1 cellular context compared by ENCODE assay signal in the genomic region with DNA sequence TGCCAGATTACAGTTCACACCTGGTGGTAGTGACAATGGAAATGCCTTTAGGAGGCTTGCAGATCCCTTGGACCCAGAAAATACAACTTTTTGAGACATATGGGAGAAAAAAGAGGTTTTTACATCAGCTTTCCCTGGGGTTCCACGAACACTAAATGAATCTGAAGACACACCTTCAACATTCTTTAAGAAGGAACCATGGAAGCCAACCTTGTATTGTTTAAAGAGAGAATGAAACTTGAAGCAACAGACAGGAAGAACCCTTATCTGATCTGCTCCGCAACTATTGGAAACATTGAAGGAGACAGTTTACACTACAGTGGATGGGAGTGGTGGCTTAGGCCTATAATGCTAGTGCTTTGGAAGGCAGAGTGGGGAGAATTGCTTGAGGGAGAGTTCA.
TF ChIP-seq lines count a peak whose summit lies in the region.

No MANE protein-coding gene starts in this region.

TF ChIP-seq in K562, 482 proteins besides CTCF, POLR2A, EP300 and RAD21 (continued from another document and continues in another):
- TF ChIP-seq, protein P1, sequence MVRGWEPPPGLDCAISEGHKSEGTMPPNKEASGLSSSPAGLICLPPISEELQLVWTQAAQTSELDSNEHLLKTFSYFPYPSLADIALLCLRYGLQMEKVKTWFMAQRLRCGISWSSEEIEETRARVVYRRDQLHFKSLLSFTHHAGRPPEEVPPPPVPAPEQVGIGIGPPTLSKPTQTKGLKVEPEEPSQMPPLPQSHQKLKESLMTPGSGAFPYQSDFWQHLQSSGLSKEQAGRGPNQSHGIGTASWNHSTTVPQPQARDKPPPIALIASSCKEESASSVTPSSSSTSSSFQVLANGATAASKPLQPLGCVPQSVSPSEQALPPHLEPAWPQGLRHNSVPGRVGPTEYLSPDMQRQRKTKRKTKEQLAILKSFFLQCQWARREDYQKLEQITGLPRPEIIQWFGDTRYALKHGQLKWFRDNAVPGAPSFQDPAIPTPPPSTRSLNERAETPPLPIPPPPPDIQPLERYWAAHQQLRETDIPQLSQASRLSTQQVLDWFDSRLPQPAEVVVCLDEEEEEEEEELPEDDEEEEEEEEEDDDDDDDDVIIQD (CRISPR knock-in tag; IDR thresholded peaks at IDR 0.05) = no peak
- TF ChIP-seq, protein P2, sequence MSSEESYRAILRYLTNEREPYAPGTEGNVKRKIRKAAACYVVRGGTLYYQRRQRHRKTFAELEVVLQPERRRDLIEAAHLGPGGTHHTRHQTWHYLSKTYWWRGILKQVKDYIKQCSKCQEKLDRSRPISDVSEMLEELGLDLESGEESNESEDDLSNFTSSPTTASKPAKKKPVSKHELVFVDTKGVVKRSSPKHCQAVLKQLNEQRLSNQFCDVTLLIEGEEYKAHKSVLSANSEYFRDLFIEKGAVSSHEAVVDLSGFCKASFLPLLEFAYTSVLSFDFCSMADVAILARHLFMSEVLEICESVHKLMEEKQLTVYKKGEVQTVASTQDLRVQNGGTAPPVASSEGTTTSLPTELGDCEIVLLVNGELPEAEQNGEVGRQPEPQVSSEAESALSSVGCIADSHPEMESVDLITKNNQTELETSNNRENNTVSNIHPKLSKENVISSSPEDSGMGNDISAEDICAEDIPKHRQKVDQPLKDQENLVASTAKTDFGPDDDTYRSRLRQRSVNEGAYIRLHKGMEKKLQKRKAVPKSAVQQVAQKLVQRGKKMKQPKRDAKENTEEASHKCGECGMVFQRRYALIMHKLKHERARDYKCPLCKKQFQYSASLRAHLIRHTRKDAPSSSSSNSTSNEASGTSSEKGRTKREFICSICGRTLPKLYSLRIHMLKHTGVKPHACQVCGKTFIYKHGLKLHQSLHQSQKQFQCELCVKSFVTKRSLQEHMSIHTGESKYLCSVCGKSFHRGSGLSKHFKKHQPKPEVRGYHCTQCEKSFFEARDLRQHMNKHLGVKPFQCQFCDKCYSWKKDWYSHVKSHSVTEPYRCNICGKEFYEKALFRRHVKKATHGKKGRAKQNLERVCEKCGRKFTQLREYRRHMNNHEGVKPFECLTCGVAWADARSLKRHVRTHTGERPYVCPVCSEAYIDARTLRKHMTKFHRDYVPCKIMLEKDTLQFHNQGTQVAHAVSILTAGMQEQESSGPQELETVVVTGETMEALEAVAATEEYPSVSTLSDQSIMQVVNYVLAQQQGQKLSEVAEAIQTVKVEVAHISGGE (CRISPR knock-in tag; IDR thresholded peaks at IDR 0.05) = peak in 1 of 3 experiments; percentile 77; a peak in 2 of 6 replicates
- no peak for TF ChIP-seq POLR2AphosphoS5 (IDR thresholded peaks at IDR 0.05; ENCODE audit: control insufficient read depth, insufficient read depth, low read depth, low read length)
- no peak for TF ChIP-seq SIN3A (IDR thresholded peaks at IDR 0.05; ENCODE audit: borderline replicate concordance in 2 of 2, control insufficient read depth in 1 of 2, low read depth in 2 of 2, low read length in 2 of 2)
- no peak for TF ChIP-seq NR2F6 (CRISPR knock-in tag; IDR thresholded peaks at IDR 0.05)
- TF ChIP-seq CC2D1A (IDR thresholded peaks at IDR 0.05) = no peak
- 0 out of 2 replicates have a peak, but pooled peaks have one; percentile 53 for TF ChIP-seq SMAD3 (CRISPR knock-in tag; conservative IDR thresholded peaks at IDR 0.05)
- TF ChIP-seq, protein P3, sequence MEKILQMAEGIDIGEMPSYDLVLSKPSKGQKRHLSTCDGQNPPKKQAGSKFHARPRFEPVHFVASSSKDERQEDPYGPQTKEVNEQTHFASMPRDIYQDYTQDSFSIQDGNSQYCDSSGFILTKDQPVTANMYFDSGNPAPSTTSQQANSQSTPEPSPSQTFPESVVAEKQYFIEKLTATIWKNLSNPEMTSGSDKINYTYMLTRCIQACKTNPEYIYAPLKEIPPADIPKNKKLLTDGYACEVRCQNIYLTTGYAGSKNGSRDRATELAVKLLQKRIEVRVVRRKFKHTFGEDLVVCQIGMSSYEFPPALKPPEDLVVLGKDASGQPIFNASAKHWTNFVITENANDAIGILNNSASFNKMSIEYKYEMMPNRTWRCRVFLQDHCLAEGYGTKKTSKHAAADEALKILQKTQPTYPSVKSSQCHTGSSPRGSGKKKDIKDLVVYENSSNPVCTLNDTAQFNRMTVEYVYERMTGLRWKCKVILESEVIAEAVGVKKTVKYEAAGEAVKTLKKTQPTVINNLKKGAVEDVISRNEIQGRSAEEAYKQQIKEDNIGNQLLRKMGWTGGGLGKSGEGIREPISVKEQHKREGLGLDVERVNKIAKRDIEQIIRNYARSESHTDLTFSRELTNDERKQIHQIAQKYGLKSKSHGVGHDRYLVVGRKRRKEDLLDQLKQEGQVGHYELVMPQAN (IDR thresholded peaks at IDR 0.05; ENCODE audit: borderline replicate concordance) = no peak
- no peak for TF ChIP-seq POLR2B (IDR thresholded peaks at IDR 0.05; ENCODE audit: low read depth, partially characterized antibody)
- TF ChIP-seq, protein P4, sequence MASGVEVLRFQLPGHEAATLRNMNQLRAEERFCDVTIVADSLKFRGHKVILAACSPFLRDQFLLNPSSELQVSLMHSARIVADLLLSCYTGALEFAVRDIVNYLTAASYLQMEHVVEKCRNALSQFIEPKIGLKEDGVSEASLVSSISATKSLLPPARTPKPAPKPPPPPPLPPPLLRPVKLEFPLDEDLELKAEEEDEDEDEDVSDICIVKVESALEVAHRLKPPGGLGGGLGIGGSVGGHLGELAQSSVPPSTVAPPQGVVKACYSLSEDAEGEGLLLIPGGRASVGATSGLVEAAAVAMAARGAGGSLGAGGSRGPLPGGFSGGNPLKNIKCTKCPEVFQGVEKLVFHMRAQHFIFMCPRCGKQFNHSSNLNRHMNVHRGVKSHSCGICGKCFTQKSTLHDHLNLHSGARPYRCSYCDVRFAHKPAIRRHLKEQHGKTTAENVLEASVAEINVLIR (CRISPR knock-in tag; IDR thresholded peaks at IDR 0.05) = 0 out of 2 replicates have a peak, but pooled peaks have one; percentile 2
- TF ChIP-seq, protein P5, sequence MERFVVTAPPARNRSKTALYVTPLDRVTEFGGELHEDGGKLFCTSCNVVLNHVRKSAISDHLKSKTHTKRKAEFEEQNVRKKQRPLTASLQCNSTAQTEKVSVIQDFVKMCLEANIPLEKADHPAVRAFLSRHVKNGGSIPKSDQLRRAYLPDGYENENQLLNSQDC (CRISPR knock-in tag; IDR thresholded peaks at IDR 0.05) = no peak
- TF ChIP-seq, protein P6, sequence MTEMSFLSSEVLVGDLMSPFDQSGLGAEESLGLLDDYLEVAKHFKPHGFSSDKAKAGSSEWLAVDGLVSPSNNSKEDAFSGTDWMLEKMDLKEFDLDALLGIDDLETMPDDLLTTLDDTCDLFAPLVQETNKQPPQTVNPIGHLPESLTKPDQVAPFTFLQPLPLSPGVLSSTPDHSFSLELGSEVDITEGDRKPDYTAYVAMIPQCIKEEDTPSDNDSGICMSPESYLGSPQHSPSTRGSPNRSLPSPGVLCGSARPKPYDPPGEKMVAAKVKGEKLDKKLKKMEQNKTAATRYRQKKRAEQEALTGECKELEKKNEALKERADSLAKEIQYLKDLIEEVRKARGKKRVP (CRISPR knock-in tag; IDR thresholded peaks at IDR 0.05) = peak; percentile 56
- no peak for TF ChIP-seq ESRRA (IDR thresholded peaks at IDR 0.05; ENCODE audit: borderline replicate concordance, low read depth)
- TF ChIP-seq, protein P7, sequence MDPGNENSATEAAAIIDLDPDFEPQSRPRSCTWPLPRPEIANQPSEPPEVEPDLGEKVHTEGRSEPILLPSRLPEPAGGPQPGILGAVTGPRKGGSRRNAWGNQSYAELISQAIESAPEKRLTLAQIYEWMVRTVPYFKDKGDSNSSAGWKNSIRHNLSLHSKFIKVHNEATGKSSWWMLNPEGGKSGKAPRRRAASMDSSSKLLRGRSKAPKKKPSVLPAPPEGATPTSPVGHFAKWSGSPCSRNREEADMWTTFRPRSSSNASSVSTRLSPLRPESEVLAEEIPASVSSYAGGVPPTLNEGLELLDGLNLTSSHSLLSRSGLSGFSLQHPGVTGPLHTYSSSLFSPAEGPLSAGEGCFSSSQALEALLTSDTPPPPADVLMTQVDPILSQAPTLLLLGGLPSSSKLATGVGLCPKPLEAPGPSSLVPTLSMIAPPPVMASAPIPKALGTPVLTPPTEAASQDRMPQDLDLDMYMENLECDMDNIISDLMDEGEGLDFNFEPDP (CRISPR knock-in tag; IDR thresholded peaks at IDR 0.05) = no peak
- TF ChIP-seq, protein P8, sequence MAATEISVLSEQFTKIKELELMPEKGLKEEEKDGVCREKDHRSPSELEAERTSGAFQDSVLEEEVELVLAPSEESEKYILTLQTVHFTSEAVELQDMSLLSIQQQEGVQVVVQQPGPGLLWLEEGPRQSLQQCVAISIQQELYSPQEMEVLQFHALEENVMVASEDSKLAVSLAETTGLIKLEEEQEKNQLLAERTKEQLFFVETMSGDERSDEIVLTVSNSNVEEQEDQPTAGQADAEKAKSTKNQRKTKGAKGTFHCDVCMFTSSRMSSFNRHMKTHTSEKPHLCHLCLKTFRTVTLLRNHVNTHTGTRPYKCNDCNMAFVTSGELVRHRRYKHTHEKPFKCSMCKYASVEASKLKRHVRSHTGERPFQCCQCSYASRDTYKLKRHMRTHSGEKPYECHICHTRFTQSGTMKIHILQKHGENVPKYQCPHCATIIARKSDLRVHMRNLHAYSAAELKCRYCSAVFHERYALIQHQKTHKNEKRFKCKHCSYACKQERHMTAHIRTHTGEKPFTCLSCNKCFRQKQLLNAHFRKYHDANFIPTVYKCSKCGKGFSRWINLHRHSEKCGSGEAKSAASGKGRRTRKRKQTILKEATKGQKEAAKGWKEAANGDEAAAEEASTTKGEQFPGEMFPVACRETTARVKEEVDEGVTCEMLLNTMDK (IDR thresholded peaks at IDR 0.05; ENCODE audit: borderline replicate concordance, insufficient read depth, low read depth, low read length, poor library complexity, severe bottlenecking) = no peak
- TF ChIP-seq GABPA (tag; conservative IDR thresholded peaks at IDR 0.05; ENCODE audit: low read depth) = peak; percentile 64
- TF ChIP-seq SNRNP70 (optimal IDR thresholded peaks at IDR 0.05; ENCODE audit: low read depth, low read length) = no peak
- TF ChIP-seq HMG20A (CRISPR knock-in tag; conservative IDR thresholded peaks at IDR 0.05) = no peak
- no peak for TF ChIP-seq RAD51 (IDR thresholded peaks at IDR 0.05; ENCODE audit: borderline replicate concordance, low read depth)
- TF ChIP-seq OTX1 (CRISPR knock-in tag; IDR thresholded peaks at IDR 0.05) = no peak
- no peak for TF ChIP-seq LCOR (CRISPR knock-in tag; IDR thresholded peaks at IDR 0.05)
- TF ChIP-seq ZNF586 (CRISPR knock-in tag; conservative IDR thresholded peaks at IDR 0.05) = no peak
- TF ChIP-seq SRSF7 (optimal IDR thresholded peaks at IDR 0.05; ENCODE audit: low read depth, low read length) = no peak
- TF ChIP-seq TAF9B (IDR thresholded peaks at IDR 0.05; ENCODE audit: partially characterized antibody) = no peak
- no peak for TF ChIP-seq STAG1 (CRISPR knock-in tag; IDR thresholded peaks at IDR 0.05; ENCODE audit: borderline replicate concordance)
- TF ChIP-seq, protein P9, sequence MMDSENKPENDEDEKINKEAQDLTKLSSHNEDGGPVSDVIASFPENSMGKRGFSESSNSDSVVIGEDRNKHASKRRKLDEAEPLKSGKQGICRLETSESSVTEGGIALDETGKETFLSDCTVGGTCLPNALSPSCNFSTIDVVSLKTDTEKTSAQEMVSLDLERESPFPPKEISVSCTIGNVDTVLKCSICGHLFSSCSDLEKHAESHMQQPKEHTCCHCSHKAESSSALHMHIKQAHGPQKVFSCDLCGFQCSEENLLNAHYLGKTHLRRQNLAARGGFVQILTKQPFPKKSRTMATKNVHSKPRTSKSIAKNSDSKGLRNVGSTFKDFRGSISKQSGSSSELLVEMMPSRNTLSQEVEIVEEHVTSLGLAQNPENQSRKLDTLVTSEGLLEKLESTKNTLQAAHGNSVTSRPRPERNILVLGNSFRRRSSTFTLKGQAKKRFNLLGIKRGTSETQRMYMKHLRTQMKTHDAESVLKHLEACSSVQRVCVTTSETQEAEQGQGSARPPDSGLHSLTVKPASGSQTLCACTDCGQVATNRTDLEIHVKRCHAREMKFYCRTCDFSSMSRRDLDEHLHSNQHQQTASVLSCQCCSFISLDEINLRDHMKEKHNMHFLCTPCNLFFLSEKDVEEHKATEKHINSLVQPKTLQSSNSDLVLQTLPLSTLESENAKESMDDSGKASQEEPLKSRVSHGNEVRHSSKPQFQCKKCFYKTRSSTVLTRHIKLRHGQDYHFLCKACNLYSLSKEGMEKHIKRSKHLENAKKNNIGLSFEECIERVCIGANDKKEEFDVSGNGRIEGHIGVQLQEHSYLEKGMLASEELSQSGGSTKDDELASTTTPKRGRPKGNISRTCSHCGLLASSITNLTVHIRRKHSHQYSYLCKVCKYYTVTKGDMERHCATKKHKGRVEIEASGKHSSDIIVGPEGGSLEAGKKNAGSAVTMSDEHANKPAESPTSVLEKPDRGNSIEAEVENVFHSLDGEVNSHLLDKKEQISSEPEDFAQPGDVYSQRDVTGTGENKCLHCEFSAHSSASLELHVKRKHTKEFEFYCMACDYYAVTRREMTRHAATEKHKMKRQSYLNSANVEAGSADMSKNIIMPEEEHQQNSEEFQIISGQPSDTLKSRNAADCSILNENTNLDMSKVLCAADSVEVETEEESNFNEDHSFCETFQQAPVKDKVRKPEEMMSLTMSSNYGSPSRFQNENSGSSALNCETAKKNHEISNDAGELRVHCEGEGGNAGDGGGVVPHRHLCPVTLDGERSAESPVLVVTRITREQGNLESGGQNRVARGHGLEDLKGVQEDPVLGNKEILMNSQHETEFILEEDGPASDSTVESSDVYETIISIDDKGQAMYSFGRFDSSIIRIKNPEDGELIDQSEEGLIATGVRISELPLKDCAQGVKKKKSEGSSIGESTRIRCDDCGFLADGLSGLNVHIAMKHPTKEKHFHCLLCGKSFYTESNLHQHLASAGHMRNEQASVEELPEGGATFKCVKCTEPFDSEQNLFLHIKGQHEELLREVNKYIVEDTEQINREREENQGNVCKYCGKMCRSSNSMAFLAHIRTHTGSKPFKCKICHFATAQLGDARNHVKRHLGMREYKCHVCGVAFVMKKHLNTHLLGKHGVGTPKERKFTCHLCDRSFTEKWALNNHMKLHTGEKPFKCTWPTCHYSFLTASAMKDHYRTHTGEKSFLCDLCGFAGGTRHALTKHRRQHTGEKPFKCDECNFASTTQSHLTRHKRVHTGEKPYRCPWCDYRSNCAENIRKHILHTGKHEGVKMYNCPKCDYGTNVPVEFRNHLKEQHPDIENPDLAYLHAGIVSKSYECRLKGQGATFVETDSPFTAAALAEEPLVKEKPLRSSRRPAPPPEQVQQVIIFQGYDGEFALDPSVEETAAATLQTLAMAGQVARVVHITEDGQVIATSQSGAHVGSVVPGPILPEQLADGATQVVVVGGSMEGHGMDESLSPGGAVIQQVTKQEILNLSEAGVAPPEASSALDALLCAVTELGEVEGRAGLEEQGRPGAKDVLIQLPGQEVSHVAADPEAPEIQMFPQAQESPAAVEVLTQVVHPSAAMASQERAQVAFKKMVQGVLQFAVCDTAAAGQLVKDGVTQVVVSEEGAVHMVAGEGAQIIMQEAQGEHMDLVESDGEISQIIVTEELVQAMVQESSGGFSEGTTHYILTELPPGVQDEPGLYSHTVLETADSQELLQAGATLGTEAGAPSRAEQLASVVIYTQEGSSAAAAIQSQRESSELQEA (IDR thresholded peaks at IDR 0.05; ENCODE audit: low read depth) = no peak
- TF ChIP-seq CEBPB (tag; IDR thresholded peaks at IDR 0.05) = no peak
- no peak for TF ChIP-seq ZNF24 (IDR thresholded peaks at IDR 0.05)
- no peak for TF ChIP-seq NR1H2 (CRISPR knock-in tag; IDR thresholded peaks at IDR 0.05)
